In genomic region chr10:124576526-124577420, GRCh38 we compare ENCODE assay signal across 16 cellular contexts.
DNase-seq lines count a peak whose midpoint lies in the region; ATAC-seq and TF ChIP-seq lines count a peak whose summit lies in the region.
"Had no signal": no experiment of that assay in that cellular context is flagged by ENCODE, and none has a peak within 500 bp of the region (broad histone marks: within the 10 kb centered on the region; RNA-seq: fewer than 3 reads in every experiment).

No MANE protein-coding gene starts in this region.

- H3K9me3 ChIP-seq in left ventricle myocardium inferior (replicated peaks): peaks cover 19% of the 10 kb centered on the region
- no peaks in the 10 kb centered on the region for H3K9me3 ChIP-seq in osteoblast (ENCODE audit: low read depth, low read length)
- no peaks in the 10 kb centered on the region for H3K9me3 ChIP-seq in mucosa of descending colon

- H4K20me1 ChIP-seq in osteoblast (ENCODE audit: insufficient read depth, low read length): peaks cover 4% of the 10 kb centered on the region
- H4K20me1 ChIP-seq: BLaER1 had no signal

- H3K27ac ChIP-seq in left ventricle myocardium inferior (replicated peaks): no peak overlapping the region
- H3K27ac ChIP-seq in osteoblast (ENCODE audit: low read depth, low read length): no peak overlapping the region
- H3K27ac ChIP-seq in brain microvascular endothelial cell: no peak overlapping the region
- H3K27ac ChIP-seq: BLaER1 had no signal

- H3K27me3 ChIP-seq in left ventricle myocardium inferior (ENCODE audit: low read depth): no peaks in the 10 kb centered on the region
- no peaks in the 10 kb centered on the region for H3K27me3 ChIP-seq in osteoblast (ENCODE audit: insufficient read depth, low read length)
- H3K27me3 ChIP-seq in brain microvascular endothelial cell (replicated peaks): no peaks in the 10 kb centered on the region
- H3K27me3 ChIP-seq: BLaER1 had no signal

- no peak overlapping the region for H3K4me3 ChIP-seq in left ventricle myocardium inferior
- no peak overlapping the region for H3K4me3 ChIP-seq in osteoblast (ENCODE audit: insufficient read depth, low read length)
- no peak overlapping the region for H3K4me3 ChIP-seq in brain microvascular endothelial cell (ENCODE audit: low read depth, low read length)
- no peak overlapping the region for H3K4me3 ChIP-seq in mucosa of descending colon
- H3K4me3 ChIP-seq: BLaER1, HAP-1 had no signal

- H3K27me3 Mint-ChIP-seq in glutamatergic neuron (ENCODE audit: unreplicated experiment): peaks cover 4% of the 10 kb centered on the region

- H3K9me3 Mint-ChIP-seq in glutamatergic neuron (ENCODE audit: unreplicated experiment): peaks cover 6% of the 10 kb centered on the region

- H3K4me2 ChIP-seq in osteoblast (ENCODE audit: insufficient read depth, low read length): no peak overlapping the region
- H3K4me2 ChIP-seq: BLaER1 had no signal

- H2AFZ ChIP-seq in osteoblast (ENCODE audit: low read length): no peak overlapping the region

- DNase-seq in Right ventricle myocardium inferior (ENCODE audit: missing footprints) (peak; percentile 60), left ventricle myocardium inferior (no peak), glutamatergic neuron (peak; percentile 6), osteoblast (ENCODE audit: insufficient read length, low spot score, missing footprints) (peak; percentile 53), brain microvascular endothelial cell (no peak), mucosa of descending colon (no peak)
- DNase-seq: 8988T, AML-193, DND-41, GDM1, GOT3 had no signal

- no peaks in the 10 kb centered on the region for H3K79me2 ChIP-seq in osteoblast (ENCODE audit: insufficient read depth, low read length)

- no peak for ATAC-seq in Right ventricle myocardium inferior
- ATAC-seq in HG03457 (IDR thresholded peaks at IDR 0.05; ENCODE audit: unreplicated experiment): no peak
- no peak for ATAC-seq in mucosa of descending colon

- peaks cover 2% of the 10 kb centered on the region for H3K4me1 Mint-ChIP-seq in glutamatergic neuron (ENCODE audit: low read depth, unreplicated experiment)
- H3K4me1 Mint-ChIP-seq: CD8-positive, alpha-beta memory T cell had no signal

- no peaks in the 10 kb centered on the region for H3K4me1 ChIP-seq in left ventricle myocardium inferior
- peaks cover 4% of the 10 kb centered on the region for H3K4me1 ChIP-seq in osteoblast (ENCODE audit: insufficient read depth, low read length)
- no peaks in the 10 kb centered on the region for H3K4me1 ChIP-seq in mucosa of descending colon (ENCODE audit: low read depth)
- H3K4me1 ChIP-seq: Caco-2, HAP-1 had no signal

- TF ChIP-seq CTCF in left ventricle myocardium inferior (IDR thresholded peaks at IDR 0.05; ENCODE audit: borderline replicate concordance): no peak
- TF ChIP-seq CTCF in glutamatergic neuron (IDR thresholded peaks at IDR 0.05; ENCODE audit: partially characterized antibody, unreplicated experiment): no peak
- no peak for TF ChIP-seq CTCF in osteoblast (IDR thresholded peaks at IDR 0.05; ENCODE audit: extremely low read depth, low read depth, low read length)
- no peak for TF ChIP-seq CTCF in brain microvascular endothelial cell (IDR thresholded peaks at IDR 0.05; ENCODE audit: low read depth, low read length, missing control alignments)
- TF ChIP-seq CTCF in mucosa of descending colon (IDR thresholded peaks at IDR 0.05): no peak

- in situ Hi-C loops in brain microvascular endothelial cell (cut with HindIII; ENCODE audit: low pct_ligation_motif_present, low sequenced_read_pairs): no loop called here

- no peak overlapping the region for H3K4me3 Mint-ChIP-seq in glutamatergic neuron (ENCODE audit: unreplicated experiment)

- no peak overlapping the region for H3K27ac Mint-ChIP-seq in glutamatergic neuron (ENCODE audit: unreplicated experiment)

- peaks cover 1% of the 10 kb centered on the region for H3K36me3 Mint-ChIP-seq in glutamatergic neuron (ENCODE audit: unreplicated experiment)

- H3K36me3 ChIP-seq in left ventricle myocardium inferior (no peaks in the 10 kb centered on the region), osteoblast (ENCODE audit: insufficient read depth, low read length) (no peaks in the 10 kb centered on the region), brain microvascular endothelial cell (replicated peaks) (no peaks in the 10 kb centered on the region), mucosa of descending colon (ENCODE audit: low read depth) (no peaks in the 10 kb centered on the region)
- H3K36me3 ChIP-seq: BLaER1, HAP-1 had no signal

- intact Hi-C loops in Right ventricle myocardium inferior (cut with DNase I): no loop called here
- intact Hi-C loops in left ventricle myocardium inferior (cut with micrococcal nuclease): no loop called here
- intact Hi-C loops in mucosa of descending colon (cut with DNase I, micrococcal nuclease): no loop called here

Comparison
In these comparisons a context has a peak if more than half of its experiments do, and no peak if none do; other contexts are left out.
1. DNase-seq: peak in Right ventricle myocardium inferior (single experiment), glutamatergic neuron (single experiment) and osteoblast (single experiment); none in left ventricle myocardium inferior (single experiment), brain microvascular endothelial cell (single experiment) and mucosa of descending colon (0 of 3).